In genomic region chr21:7937297-7937696, GRCh38 we compare ENCODE assay signal across 1 cellular context.
A peak's percentile ranks its signal among the peaks of the same experiment; 100 is the strongest.
TF ChIP-seq lines count a peak whose summit lies in the region.

No MANE protein-coding gene starts in this region.

TF ChIP-seq in HepG2, 621 proteins besides CTCF, POLR2A, EP300 and RAD21:
- TF ChIP-seq PLRG1 (conservative IDR thresholded peaks at IDR 0.05) = peak; percentile 94
